ENCODE assay signal across 20 cellular contexts in the genomic region with DNA sequence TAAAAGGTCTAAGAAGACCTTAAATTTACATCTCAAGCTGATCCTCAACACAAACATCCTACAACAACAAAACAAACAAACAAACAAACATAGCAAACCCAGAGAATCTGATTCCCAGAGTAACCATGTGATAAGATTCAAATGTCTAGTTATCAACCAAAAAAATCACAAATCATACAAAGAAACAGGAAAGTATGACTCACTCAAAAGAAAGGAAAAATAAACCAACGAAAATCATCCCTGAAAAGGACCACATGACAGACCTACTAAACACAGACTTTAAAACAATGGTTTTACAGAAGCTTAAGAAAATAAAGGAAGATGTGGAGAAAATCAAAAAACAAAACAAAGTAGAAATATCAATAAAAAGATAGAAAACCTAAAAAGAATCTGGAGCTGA. TPM values are rescaled to one million over a fixed set of nuclear protein-coding genes. Genes with fewer than 3 reads are reported as not detected.
DNase-seq lines count a peak whose midpoint lies in the region; ATAC-seq, FAIRE-seq and TF ChIP-seq lines count a peak whose summit lies in the region.
"Had no signal": no experiment of that assay in that cellular context is flagged by ENCODE, and none has a peak within 500 bp of the region (broad histone marks: within the 10 kb centered on the region; RNA-seq: fewer than 3 reads in every experiment).

No MANE protein-coding gene starts in this region.

- peak overlapping the region; percentile 36 for H3K4me2 ChIP-seq in endothelial cell of umbilical vein (ENCODE audit: insufficient read depth, low read length)
- H3K4me2 ChIP-seq: A549 had no signal

- CTCF ChIA-PET in endothelial cell of umbilical vein (lab: Charles Lee): interaction anchor here (1.6 to 1.8 kb wide), 2 partner anchors 16 to 103 kb away, joined by 3 to 10 read pairs; partner anchors contain the start of gene SLC18B1

- no peak for ATAC-seq in GM19463 (IDR thresholded peaks at IDR 0.05; ENCODE audit: unreplicated experiment)
- ATAC-seq: A549, GM12878 had no signal

- no peaks in the 10 kb centered on the region for H3K79me2 ChIP-seq in endothelial cell of umbilical vein (ENCODE audit: control insufficient read depth, insufficient read depth, low read length)

- H4K20me1 ChIP-seq in endothelial cell of umbilical vein (replicated peaks; ENCODE audit: control insufficient read depth, extremely low read depth, insufficient read depth, low read length): no peaks in the 10 kb centered on the region

- peaks cover 9% of the 10 kb centered on the region for H3K4me1 ChIP-seq in endothelial cell of umbilical vein (ENCODE audit: control insufficient read depth, extremely low read depth, insufficient read depth, low read length)
- H3K4me1 ChIP-seq: A549, HAP-1 had no signal

- H3K9me1 ChIP-seq in endothelial cell of umbilical vein (replicated peaks; ENCODE audit: control insufficient read depth, extremely low read depth, insufficient read depth, low read length): no peaks in the 10 kb centered on the region

- no peak overlapping the region for H3K9ac ChIP-seq in endothelial cell of umbilical vein (replicated peaks; ENCODE audit: extremely low read depth, insufficient read depth, low read length)
- H3K9ac ChIP-seq: GM23248 had no signal

- H3K27me3 ChIP-seq in endothelial cell of umbilical vein (ENCODE audit: control insufficient read depth in 2 of 2, insufficient read depth in 2 of 2, low read length in 2 of 2): peaks cover 1 to 4% of the 10 kb centered on the region in 2 experiments

- no peak overlapping the region for H3K4me3 ChIP-seq in endothelial cell of umbilical vein (replicated peaks in 1 of 3; ENCODE audit: insufficient read depth in 1 of 3, low read depth in 1 of 3, low read length in 3 of 3)
- H3K4me3 ChIP-seq: A549, GM12878, GM23248, HAP-1 had no signal

- no peak for TF ChIP-seq CTCF in endothelial cell of umbilical vein (IDR thresholded peaks at IDR 0.05; ENCODE audit: extremely low read depth in 1 of 2, insufficient read depth in 1 of 2, low read depth in 1 of 2, low read length in 2 of 2)

- POLR2A ChIA-PET in endothelial cell of umbilical vein (lab: Charles Lee): no interaction called here

- dilution Hi-C loops in endothelial cell of umbilical vein (cut with MboI; ENCODE audit: extremely low pct_ligation_motif_present, low sequenced_read_pairs): no loop called here

- FAIRE-seq in endothelial cell of umbilical vein (lab: Jason Lieb, UNC): no peak
- FAIRE-seq: A549, GM12878 had no signal

- TF ChIP-seq POLR2A in endothelial cell of umbilical vein (IDR thresholded peaks at IDR 0.05; ENCODE audit: low read depth, low read length): no peak

- H3K27ac ChIP-seq in endothelial cell of umbilical vein (ENCODE audit: insufficient read depth, low read depth, low read length): no peak overlapping the region
- H3K27ac ChIP-seq: A549, C4-2B, GM23248 had no signal

- intact Hi-C loops in endothelial cell of umbilical vein (cut with micrococcal nuclease): no loop called here

- no TSS peak for BruUV-seq in endothelial cell of umbilical vein (replicated peaks; lab: Mats Ljungman, UMichigan)

- DNase-seq in ELR (ENCODE audit: low read depth) (peak; percentile 27), M059J (ENCODE audit: low read depth) (peak; percentile 43), endothelial cell of umbilical vein (ENCODE audit: low read depth, low spot score) (peak; percentile 47), NOMO-1 (lab: John Stamatoyannopoulos, UW; ENCODE audit: unreplicated experiment in 2 of 2) (no peak), NCI-H1105 treated with DMSO at 0.1 percent for 48 hours (lab: John Stamatoyannopoulos, UW) (no peak)
- DNase-seq: AML-193; CD4-positive, alpha-beta memory T cell; DMS79 treated with DMSO at 0.1 percent for 48 hours; GM23248; IMR-90; KBM-7 had no signal

- H3K36me3 ChIP-seq in endothelial cell of umbilical vein (ENCODE audit: control insufficient read depth in 2 of 2, extremely low read depth in 1 of 2, insufficient read depth in 2 of 2, low read length in 2 of 2): no peaks in the 10 kb centered on the region
- H3K36me3 ChIP-seq: HAP-1 had no signal

- no peaks in the 10 kb centered on the region for H3K9me3 ChIP-seq in endothelial cell of umbilical vein (replicated peaks; ENCODE audit: control insufficient read depth, insufficient read depth, low read length)
- H3K9me3 ChIP-seq: A549, HAP-1 had no signal

- no peak overlapping the region for H2AFZ ChIP-seq in endothelial cell of umbilical vein (ENCODE audit: low read depth, low read length)
- H2AFZ ChIP-seq: GM23248 had no signal

TF ChIP-seq in endothelial cell of umbilical vein, 7 proteins besides CTCF, POLR2A, EP300 and RAD21:
- TF ChIP-seq GATA2 (IDR thresholded peaks at IDR 0.05; ENCODE audit: insufficient read depth, insufficient read length, low read depth, low read length): no peak
- peak; percentile 37 for TF ChIP-seq FOS (IDR thresholded peaks at IDR 0.05; ENCODE audit: borderline replicate concordance, insufficient read depth, low read length)
- TF ChIP-seq JUN (IDR thresholded peaks at IDR 0.05; ENCODE audit: borderline replicate concordance, insufficient read depth, insufficient read length, low read depth): peak; percentile 58
- TF ChIP-seq MYC (IDR thresholded peaks at IDR 0.05; ENCODE audit: low read depth, low read length): no peak
- TF ChIP-seq EZH2 (IDR thresholded peaks at IDR 0.05; ENCODE audit: borderline replicate concordance, low read depth, low read length, severe bottlenecking): no peak
- TF ChIP-seq MAX (IDR thresholded peaks at IDR 0.05; ENCODE audit: insufficient read depth, insufficient read length): no peak
- no peak for TF ChIP-seq POLR2AphosphoS5 (IDR thresholded peaks at IDR 0.05; ENCODE audit: insufficient read depth, low read depth, low read length)

RNA-seq across cellular contexts. Expression of gene VNN1, which starts 18.1 kb away (rescaled TPM):
- total RNA-seq in M059J (2014; rRNA removed; shearing (Covaris generic)): 0.20 TPM in 1 of 2 replicates, not detected in the other
- not detected in 2 replicates for total RNA-seq in endothelial cell of umbilical vein
- polyA plus RNA-seq in endothelial cell of umbilical vein: not detected in 2 replicates
- polyA plus RNA-seq in endothelial cell of umbilical vein (2011; cell fraction: cytosol; rRNA removed): not detected in 2 replicates
- polyA plus RNA-seq in endothelial cell of umbilical vein (2011; cell fraction: nucleus; rRNA removed): 0.05 TPM in 1 of 2 replicates, not detected in the other
- 0.12 and 0.33 TPM in 2 replicates for polyA plus RNA-seq in endothelial cell of umbilical vein (2012)
- polyA minus RNA-seq in endothelial cell of umbilical vein: not detected in 2 replicates
- not detected for polyA minus RNA-seq in endothelial cell of umbilical vein (2011; cell fraction: cytosol; rRNA and poly(A)+ RNA removed)
- polyA minus RNA-seq in endothelial cell of umbilical vein (2011; cell fraction: nucleus; rRNA and poly(A)+ RNA removed): not detected in 2 replicates
- total RNA-seq: G401, GM12878, H4, IMR-90 had no signal
- polyA plus RNA-seq: BJ; CD4-positive, alpha-beta memory T cell; GM12878 had no signal

RNA-seq across cellular contexts. Expression of gene TAAR1, which starts 36.8 kb away (rescaled TPM):
- total RNA-seq in M059J (2014; rRNA removed; shearing (Covaris generic)): not detected in 2 replicates
- not detected in 2 replicates for total RNA-seq in endothelial cell of umbilical vein
- polyA plus RNA-seq in endothelial cell of umbilical vein: not detected in 2 replicates
- not detected in 2 replicates for polyA plus RNA-seq in endothelial cell of umbilical vein (2011; cell fraction: cytosol; rRNA removed)
- polyA plus RNA-seq in endothelial cell of umbilical vein (2011; cell fraction: nucleus; rRNA removed): not detected in 2 replicates
- not detected in 2 replicates for polyA plus RNA-seq in endothelial cell of umbilical vein (2012)
- not detected in 2 replicates for polyA minus RNA-seq in endothelial cell of umbilical vein
- not detected for polyA minus RNA-seq in endothelial cell of umbilical vein (2011; cell fraction: cytosol; rRNA and poly(A)+ RNA removed)
- polyA minus RNA-seq in endothelial cell of umbilical vein (2011; cell fraction: nucleus; rRNA and poly(A)+ RNA removed): not detected in 2 replicates
- total RNA-seq: CD4-positive, alpha-beta memory T cell; G401; GM12878; GM23248; H4; HT-29; IMR-90 had no signal
- polyA plus RNA-seq: A549; BJ; CD4-positive, alpha-beta memory T cell; GM12878; GM23248; IMR-90 had no signal

Comparison
In these comparisons a context has a peak if more than half of its experiments do, and no peak if none do; other contexts are left out.
1. DNase-seq: peak in ELR (single experiment), M059J (single experiment) and endothelial cell of umbilical vein (single experiment); none in NOMO-1 (0 of 2) and NCI-H1105 treated with DMSO at 0.1 percent for 48 hours (single experiment).